Comparison of ENCODE assay signal across 11 cellular contexts in the genomic region with DNA sequence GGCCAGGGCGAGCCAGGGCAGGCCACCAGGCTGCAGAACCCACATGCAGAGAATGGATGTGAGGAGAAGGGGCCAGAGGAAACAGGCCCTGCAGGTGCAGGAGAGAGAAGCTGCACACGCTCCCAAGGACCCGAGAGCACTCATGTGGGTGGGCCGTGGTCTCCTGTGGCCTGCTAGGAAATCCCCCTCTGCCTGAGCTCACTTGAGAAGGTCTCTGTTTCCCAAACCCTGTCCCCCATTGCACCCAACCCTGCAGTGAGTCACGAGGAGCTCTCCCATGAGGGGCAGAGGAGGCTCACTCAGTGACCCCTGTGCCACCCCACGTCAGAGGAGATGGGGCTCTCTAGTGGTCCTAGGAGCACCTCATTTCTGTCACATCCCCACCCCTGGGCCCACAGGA.
DNase-seq lines count a peak whose midpoint lies in the region; ATAC-seq and TF ChIP-seq lines count a peak whose summit lies in the region.
"Had no signal": no experiment of that assay in that cellular context is flagged by ENCODE, and none has a peak within 500 bp of the region (broad histone marks: within the 10 kb centered on the region; RNA-seq: fewer than 3 reads in every experiment).

No MANE protein-coding gene starts in this region.

- H3K36me3 Mint-ChIP-seq in activated CD4-positive, alpha-beta T cell treated with anti-CD3 and anti-CD28 coated beads, Interleukin-2, amount 10 ng/mL, durations not matched to agents 24 days and 14 days (ENCODE audit: low read depth) = no peaks in the 10 kb centered on the region
- H3K36me3 Mint-ChIP-seq in immature natural killer cell = no peaks in the 10 kb centered on the region
- H3K36me3 Mint-ChIP-seq: type B pancreatic cell had no signal

- peak overlapping the region; percentile 96 for H3K27ac Mint-ChIP-seq in activated CD4-positive, alpha-beta T cell treated with anti-CD3 and anti-CD28 coated beads, Interleukin-2, amount 10 ng/mL, durations not matched to agents 24 days and 14 days
- peak overlapping the region; percentile 97 to 100 (median 99) for H3K27ac Mint-ChIP-seq in immature natural killer cell
- H3K27ac Mint-ChIP-seq: type B pancreatic cell had no signal

- H3K4me3 ChIP-seq in thymus (ENCODE audit: low read length) = no peak overlapping the region

- H3K27me3 ChIP-seq in thymus (ENCODE audit: control insufficient read depth, insufficient read depth) (no peaks in the 10 kb centered on the region), foreskin keratinocyte (no peaks in the 10 kb centered on the region)

- peak overlapping the region; percentile 64 for H3K4me3 Mint-ChIP-seq in activated CD4-positive, alpha-beta T cell treated with anti-CD3 and anti-CD28 coated beads, Interleukin-2, amount 10 ng/mL, durations not matched to agents 24 days and 14 days
- H3K4me3 Mint-ChIP-seq in immature natural killer cell = peak overlapping the region in 2 of 5 donors; percentile 8 to 58
- H3K4me3 Mint-ChIP-seq: type B pancreatic cell had no signal

- H3K36me3 ChIP-seq in thymus (ENCODE audit: control insufficient read depth, insufficient read depth) = no peaks in the 10 kb centered on the region

- 45% methylated on average over 6 of the region's 6 CpGs for WGBS in thymus

- intact Hi-C loops in activated CD4-positive, alpha-beta T cell treated with anti-CD3 and anti-CD28 coated beads, Interleukin-2, amount 10 ng/mL, durations not matched to agents 24 days and 14 days (cut with micrococcal nuclease) = no loop called here

- TF ChIP-seq CTCF in foreskin keratinocyte (conservative IDR thresholded peaks at IDR 0.05) = no peak

- H3K27ac ChIP-seq in thymus (ENCODE audit: low read depth) = peak overlapping the region; percentile 1
- no peak overlapping the region for H3K27ac ChIP-seq in foreskin keratinocyte
- H3K27ac ChIP-seq: epithelial cell of prostate had no signal

- DNase-seq in activated T-cell treated with anti-CD3 and anti-CD28 coated beads for 48 hours (ENCODE audit: low read depth) = peak; percentile 74
- no peak for DNase-seq in activated T-cell treated with anti-CD3 and anti-CD28 coated beads, Interleukin-2, amount 50 U/mL, for 1 hour
- DNase-seq in activated CD4-positive, alpha-beta T cell treated with anti-CD3 and anti-CD28 coated beads, Interleukin-2, amount 10 ng/mL, durations not matched to agents 24 days and 14 days = peak; percentile 78
- no peak for DNase-seq in immature natural killer cell
- DNase-seq in NCI-H1436 (lab: John Stamatoyannopoulos, UW) = no peak
- no peak for DNase-seq in foreskin melanocyte
- DNase-seq in foreskin keratinocyte = no peak
- DNase-seq: NCI-H1105 treated with DMSO at 0.1 percent for 48 hours had no signal

- no peaks in the 10 kb centered on the region for H3K27me3 Mint-ChIP-seq in activated CD4-positive, alpha-beta T cell treated with anti-CD3 and anti-CD28 coated beads, Interleukin-2, amount 10 ng/mL, durations not matched to agents 24 days and 14 days
- H3K27me3 Mint-ChIP-seq in immature natural killer cell (ENCODE audit: low read depth in 3 of 3) = peaks cover 0 to 20% (median 9%) of the 10 kb centered on the region in 3 donors

- no peak for ATAC-seq in foreskin keratinocyte

- H3K4me1 ChIP-seq in thymus (ENCODE audit: control insufficient read depth, insufficient read depth, low read length) (peaks cover 46% of the 10 kb centered on the region), foreskin keratinocyte (peaks cover 41% of the 10 kb centered on the region)

- H3K4me1 Mint-ChIP-seq in activated CD4-positive, alpha-beta T cell treated with anti-CD3 and anti-CD28 coated beads, Interleukin-2, amount 10 ng/mL, durations not matched to agents 24 days and 14 days = peaks cover 75% of the 10 kb centered on the region
- H3K4me1 Mint-ChIP-seq in immature natural killer cell = peaks cover 84 to 96% of the 10 kb centered on the region in 2 donors

- no peaks in the 10 kb centered on the region for H3K9me3 Mint-ChIP-seq in activated CD4-positive, alpha-beta T cell treated with anti-CD3 and anti-CD28 coated beads, Interleukin-2, amount 10 ng/mL, durations not matched to agents 24 days and 14 days
- H3K9me3 Mint-ChIP-seq in immature natural killer cell = no peaks in the 10 kb centered on the region
- H3K9me3 Mint-ChIP-seq: type B pancreatic cell had no signal

- H3K9me3 ChIP-seq in thymus (ENCODE audit: control insufficient read depth) = no peaks in the 10 kb centered on the region

Comparison
In these comparisons a context has a peak if more than half of its experiments do, and no peak if none do; other contexts are left out.
1. DNase-seq: peak in activated T-cell treated with anti-CD3 and anti-CD28 coated beads for 48 hours (single experiment) and activated CD4-positive, alpha-beta T cell treated with anti-CD3 and anti-CD28 coated beads, Interleukin-2, amount 10 ng/mL, durations not matched to agents 24 days and 14 days (single experiment); none in activated T-cell treated with anti-CD3 and anti-CD28 coated beads, Interleukin-2, amount 50 U/mL, for 1 hour (single experiment), immature natural killer cell (0 of 3), NCI-H1436 (single experiment), foreskin melanocyte (single experiment) and foreskin keratinocyte (0 of 2).